Comparison of ENCODE assay signal across 1 cellular context in genomic region chr18:24090876-24091275, GRCh38.
TF ChIP-seq lines count a peak whose summit lies in the region.

No MANE protein-coding gene starts in this region.

TF ChIP-seq in K562, 482 proteins besides CTCF, POLR2A, EP300 and RAD21:
- no peak for TF ChIP-seq ELF4 (CRISPR knock-in tag; IDR thresholded peaks at IDR 0.05)
- TF ChIP-seq ZNF592 (IDR thresholded peaks at IDR 0.05), result no peak
- no peak for TF ChIP-seq ZNF79 (CRISPR knock-in tag; IDR thresholded peaks at IDR 0.05; ENCODE audit: low read depth)
- TF ChIP-seq SMARCC2 (IDR thresholded peaks at IDR 0.05; ENCODE audit: low read depth), result no peak
- no peak for TF ChIP-seq POLR2AphosphoS2 (IDR thresholded peaks at IDR 0.05; ENCODE audit: low read length)
- no peak for TF ChIP-seq DPF2 (IDR thresholded peaks at IDR 0.05)
- no peak for TF ChIP-seq PTBP1 (IDR thresholded peaks at IDR 0.05; ENCODE audit: low read depth, low read length)
TF ChIP-seq in K562: peak in this region for 0.
